ENCODE assay signal across 8 cellular contexts in genomic region chr2:238060542-238061309, GRCh38. TPM values are rescaled to one million over a fixed set of nuclear protein-coding genes. Genes with fewer than 3 reads are reported as not detected.
DNase-seq lines count a peak whose midpoint lies in the region; ATAC-seq and TF ChIP-seq lines count a peak whose summit lies in the region.

SCLY (plus strand) TSS chr2:238061001; CDS start chr2:238061055, 54 bp downstream.

- TF ChIP-seq CTCF in AG04450 (IDR thresholded peaks at IDR 0.05; ENCODE audit: low read depth, low read length) (no peak), activated B cell treated with CpG ODN at 0.5 μM for 24 hours (IDR thresholded peaks at IDR 0.05) (no peak)

- CTCF ChIA-PET in AG04450 (lab: Charles Lee) = interaction anchor here (0.7 to 1.0 kb wide), 4 partner anchors 36 to 203 kb away, joined by 3 read pairs; no protein-coding TSS in a partner anchor
- CTCF ChIA-PET in activated B cell treated with CpG ODN at 0.5 μM for 24 hours (lab: Charles Lee) = interaction anchor here (1.5 kb wide), 1 partner anchor 32 kb away, joined by 3 read pairs; no protein-coding TSS in a partner anchor

- peaks cover 20% of the 10 kb centered on the region for H3K4me1 Mint-ChIP-seq in activated B cell treated with CpG ODN at 0.5 μM for 24 hours

- peak; percentile 92 for DNase-seq in AG04450 (ENCODE audit: low read depth, low spot score)
- peak; percentile 98 for DNase-seq in NCI-H345 (lab: John Stamatoyannopoulos, UW)
- DNase-seq in activated B cell treated with CpG ODN at 0.5 μM for 24 hours = peak; percentile 89
- DNase-seq in caudate nucleus (lab: John Stamatoyannopoulos, UW) = peak; percentile 78 to 99 (median 98)
- peak; percentile 94 for DNase-seq in inferior parietal cortex (ENCODE audit: extremely low spot score)
- peak; percentile 95 to 96 for DNase-seq in stimulated activated CD4-positive, alpha-beta T cell treated with anti-CD3 and anti-CD28 coated beads, Interleukin-12 subunit alpha, Interleukin-12 subunit beta, amount 100 ng/mL, for 24 hours (ENCODE audit: low read depth in 2 of 2)

- H3K9me3 ChIP-seq in AG04450 (ENCODE audit: control insufficient read depth, insufficient read depth, low read length) = no peaks in the 10 kb centered on the region; the same call in 1 of the 2 replicates

- peaks cover 12% of the 10 kb centered on the region for H3K36me3 Mint-ChIP-seq in activated B cell treated with CpG ODN at 0.5 μM for 24 hours (ENCODE audit: low read depth)

- ATAC-seq in GM18909 (IDR thresholded peaks at IDR 0.05; ENCODE audit: poor library complexity, unreplicated experiment) (peak; percentile 93), HG03175 (IDR thresholded peaks at IDR 0.05; ENCODE audit: unreplicated experiment) (peak; percentile 94), activated B cell treated with CpG ODN at 0.5 μM for 24 hours (ENCODE audit: low read depth) (peak; percentile 98)

- H3K4me3 ChIP-seq in AG04450 (ENCODE audit: low read depth, low read length) = peak within 1 kb of the TSS; percentile 85

- intact Hi-C loops in activated B cell treated with CpG ODN at 0.5 μM for 24 hours (cut with micrococcal nuclease) = loop anchor here (1.0 to 10.0 kb wide), 8 partner anchors 38 to 229 kb away; partner anchors contain the start of genes HES6 and ILKAP

- H3K27me3 ChIP-seq in AG04450 (ENCODE audit: control insufficient read depth, insufficient read depth, low read length) = no peaks in the 10 kb centered on the region

- H3K27ac ChIP-seq in AG04450 (ENCODE audit: low read depth, low read length) (peak within 1 kb of the TSS; percentile 70), caudate nucleus (ENCODE audit: low read depth, low read length) (peak within 1 kb of the TSS; percentile 88)

- POLR2A ChIA-PET in AG04450 (lab: Yijun Ruan, JAX) (interaction anchor here (0.5 to 1.3 kb wide), 15 partner anchors 8 to 203 kb away, joined by 3 to 7 read pairs (median 4); partner anchors contain the start of gene ILKAP), activated B cell treated with CpG ODN at 0.5 μM for 24 hours (lab: Charles Lee) (interaction anchor here (0.6 to 1.5 kb wide), 12 partner anchors 24 to 178 kb away, joined by 3 to 10 read pairs (median 3); partner anchors contain the start of gene ILKAP)

- peak within 1 kb of the TSS; percentile 78 for H3K27ac Mint-ChIP-seq in activated B cell treated with CpG ODN at 0.5 μM for 24 hours

- peaks cover 10% of the 10 kb centered on the region for H3K27me3 Mint-ChIP-seq in activated B cell treated with CpG ODN at 0.5 μM for 24 hours

- H3K9me3 Mint-ChIP-seq in activated B cell treated with CpG ODN at 0.5 μM for 24 hours = peaks cover 3% of the 10 kb centered on the region

- H3K4me3 Mint-ChIP-seq in activated B cell treated with CpG ODN at 0.5 μM for 24 hours = peak within 1 kb of the TSS; percentile 85

RNA-seq across cellular contexts. Expression of gene SCLY, which starts in this region (rescaled TPM):
- polyA plus RNA-seq in AG04450 (2011; rRNA removed) = 11.2 TPM in 2 replicates
- 10.3 and 15.8 TPM in 2 replicates for polyA minus RNA-seq in AG04450 (2011; rRNA and poly(A)+ RNA removed)
- 24.1 and 26.9 TPM in 2 replicates for total RNA-seq in activated B cell treated with CpG ODN at 0.5 μM for 24 hours

Comparison
In these comparisons a context has a peak if more than half of its experiments do, and no peak if none do; other contexts are left out.
1. Peak in every context shown above with its lines: DNase-seq, ATAC-seq, H3K4me3 ChIP-seq and H3K27ac ChIP-seq.